Comparison of ENCODE assay signal across 1 cellular context in genomic region chr22:28985581-28986290, GRCh38.
TF ChIP-seq lines count a peak whose summit lies in the region.

No MANE protein-coding gene starts in this region.

TF ChIP-seq in WTC11, 78 proteins besides CTCF, POLR2A, EP300 and RAD21 (continued from another document):
- TF ChIP-seq E2F1 (CRISPR knock-in tag; IDR thresholded peaks at IDR 0.05) (no peak), NR1H2 (CRISPR knock-in tag; IDR thresholded peaks at IDR 0.05) (no peak), ATF3 (CRISPR knock-in tag; conservative IDR thresholded peaks at IDR 0.05) (no peak), CREB1 (CRISPR knock-in tag; IDR thresholded peaks at IDR 0.05) (no peak), ZNF532 (CRISPR knock-in tag; IDR thresholded peaks at IDR 0.05; ENCODE audit: borderline replicate concordance) (no peak), ZNF425 (CRISPR knock-in tag; conservative IDR thresholded peaks at IDR 0.05) (no peak), ZNF396 (CRISPR knock-in tag; IDR thresholded peaks at IDR 0.05; ENCODE audit: borderline replicate concordance) (no peak), NR3C1 (CRISPR knock-in tag; conservative IDR thresholded peaks at IDR 0.05; ENCODE audit: low read depth) (no peak), MLX (CRISPR knock-in tag; IDR thresholded peaks at IDR 0.05) (no peak), ZNF232 (CRISPR knock-in tag; IDR thresholded peaks at IDR 0.05) (no peak), ZNF317 (CRISPR knock-in tag; IDR thresholded peaks at IDR 0.05; ENCODE audit: borderline replicate concordance, low read depth) (no peak), PREB (CRISPR knock-in tag; IDR thresholded peaks at IDR 0.05; ENCODE audit: borderline replicate concordance) (no peak), USF1 (CRISPR knock-in tag; IDR thresholded peaks at IDR 0.05) (no peak), TP53 (CRISPR knock-in tag; IDR thresholded peaks at IDR 0.05) (no peak), IRF2 (CRISPR knock-in tag; IDR thresholded peaks at IDR 0.05; ENCODE audit: borderline replicate concordance, low read depth) (no peak), ZBTB21 (CRISPR knock-in tag; IDR thresholded peaks at IDR 0.05; ENCODE audit: borderline replicate concordance) (no peak), ZNF416 (CRISPR knock-in tag; IDR thresholded peaks at IDR 0.05) (no peak), PRRX2 (CRISPR knock-in tag; IDR thresholded peaks at IDR 0.05) (no peak)
TF ChIP-seq in WTC11: peak in this region for 0.
